21 cellular contexts compared by ENCODE assay signal in genomic region chr13:40254394-40254793, GRCh38.
DNase-seq lines count a peak whose midpoint lies in the region; ATAC-seq, FAIRE-seq and TF ChIP-seq lines count a peak whose summit lies in the region.
"Had no signal": no experiment of that assay in that cellular context is flagged by ENCODE, and none has a peak within 500 bp of the region (broad histone marks: within the 10 kb centered on the region; RNA-seq: fewer than 3 reads in every experiment).

No MANE protein-coding gene starts in this region.

- H3K4me1 Mint-ChIP-seq in Calu3 (ENCODE audit: low read depth, unreplicated experiment) = peaks cover 10% of the 10 kb centered on the region
- peaks cover 6 to 7% of the 10 kb centered on the region in 2 donors for H3K4me1 Mint-ChIP-seq in natural killer cell treated with Interleukin-12 subunit alpha and Interleukin-12 subunit beta and Interleukin-15 and Interleukin-18, amount 100 ng/mL, for 72 hours (ENCODE audit: low read depth in 2 of 2)

- no peak overlapping the region for H3K4ac ChIP-seq in mesendoderm (ENCODE audit: low read depth, low read length)

- TF ChIP-seq CTCF in Calu3 (IDR thresholded peaks at IDR 0.05; ENCODE audit: unreplicated experiment) (no peak), bronchial epithelial cell (IDR thresholded peaks at IDR 0.05; ENCODE audit: insufficient read depth, low read length, severe bottlenecking) (no peak), brain microvascular endothelial cell (IDR thresholded peaks at IDR 0.05; ENCODE audit: low read depth, low read length, missing control alignments) (no peak), BE2C (IDR thresholded peaks at IDR 0.05; ENCODE audit: low read depth, low read length) (no peak)

- H4K5ac ChIP-seq in mesendoderm (ENCODE audit: low read length) = no peak overlapping the region

- H2AK5ac ChIP-seq in mesendoderm (ENCODE audit: low read length) = no peak overlapping the region

- H3K27me3 Mint-ChIP-seq in Calu3 (ENCODE audit: unreplicated experiment) = no peaks in the 10 kb centered on the region
- H3K27me3 Mint-ChIP-seq in natural killer cell treated with Interleukin-12 subunit alpha and Interleukin-12 subunit beta and Interleukin-15 and Interleukin-18, amount 100 ng/mL, for 72 hours = peaks cover 2 to 6% of the 10 kb centered on the region in 2 donors
- H3K27me3 Mint-ChIP-seq: IgD-negative memory B cell had no signal

- no peak overlapping the region for H2BK15ac ChIP-seq in mesendoderm (replicated peaks; ENCODE audit: low read depth)

- H4K8ac ChIP-seq in mesendoderm (ENCODE audit: low read depth, low read length) = no peak overlapping the region

- H3K9me3 ChIP-seq in BE2C = no peaks in the 10 kb centered on the region

- H3K27ac Mint-ChIP-seq in Calu3 (ENCODE audit: unreplicated experiment) = peak overlapping the region; percentile 20
- no peak overlapping the region for H3K27ac Mint-ChIP-seq in natural killer cell treated with Interleukin-12 subunit alpha and Interleukin-12 subunit beta and Interleukin-15 and Interleukin-18, amount 100 ng/mL, for 72 hours
- H3K27ac Mint-ChIP-seq: IgD-negative memory B cell had no signal

- H3K36me3 Mint-ChIP-seq in Calu3 (ENCODE audit: insufficient read depth, unreplicated experiment) = no peaks in the 10 kb centered on the region
- no peaks in the 10 kb centered on the region for H3K36me3 Mint-ChIP-seq in natural killer cell treated with Interleukin-12 subunit alpha and Interleukin-12 subunit beta and Interleukin-15 and Interleukin-18, amount 100 ng/mL, for 72 hours
- H3K36me3 Mint-ChIP-seq: IgD-negative memory B cell had no signal

- no peak overlapping the region for H3K18ac ChIP-seq in mesendoderm (ENCODE audit: low read length)

- DNase-seq in Calu3 (no peak), LoVo (ENCODE audit: low spot score) (peak; percentile 5), bronchial epithelial cell (ENCODE audit: low read depth) (peak; percentile 53), mesendoderm (peak; percentile 62), brain microvascular endothelial cell (no peak), BE2C (no peak), sciatic nerve (ENCODE audit: low spot score) (no peak)
- no peak for DNase-seq in natural killer cell treated with Interleukin-12 subunit alpha and Interleukin-12 subunit beta and Interleukin-15 and Interleukin-18, amount 100 ng/mL, for 72 hours (ENCODE audit: low spot score)
- DNase-seq: ACHN, AML-193, COR-L47, DMS153, H7, NCI-H1417 treated with DMSO at 0.1 percent for 48 hours, NCI-H1930, NCI-H2171, NCI-H510A, NCI-H774 had no signal

- no peak overlapping the region for H3K9ac ChIP-seq in mesendoderm (ENCODE audit: low read length)

- H3K79me2 ChIP-seq in mesendoderm (ENCODE audit: control insufficient read depth, insufficient read depth, low read length) = no peaks in the 10 kb centered on the region

- no peak overlapping the region for H3K4me3 Mint-ChIP-seq in Calu3 (ENCODE audit: low read depth, unreplicated experiment)
- H3K4me3 Mint-ChIP-seq in natural killer cell treated with Interleukin-12 subunit alpha and Interleukin-12 subunit beta and Interleukin-15 and Interleukin-18, amount 100 ng/mL, for 72 hours = no peak overlapping the region
- H3K4me3 Mint-ChIP-seq: IgD-negative memory B cell had no signal

- no peaks in the 10 kb centered on the region for H3K79me1 ChIP-seq in mesendoderm (ENCODE audit: low read length)

- H3K23ac ChIP-seq in mesendoderm (ENCODE audit: low read length) = no peak overlapping the region

- H3K27me3 ChIP-seq in bronchial epithelial cell (ENCODE audit: control insufficient read depth, insufficient read depth, low read length) (no peaks in the 10 kb centered on the region), mesendoderm (ENCODE audit: insufficient read depth, low read length, poor library complexity) (no peaks in the 10 kb centered on the region), brain microvascular endothelial cell (replicated peaks) (no peaks in the 10 kb centered on the region), BE2C (no peaks in the 10 kb centered on the region)

- intact Hi-C loops in Calu3 (cut with micrococcal nuclease; ENCODE audit: unreplicated experiment) (no loop called here), sciatic nerve (cut with DNase I) (no loop called here)

- in situ Hi-C loops in brain microvascular endothelial cell (cut with HindIII; ENCODE audit: low pct_ligation_motif_present, low sequenced_read_pairs) = no loop called here

- BruUV-seq in Calu3 (replicated peaks; lab: Mats Ljungman, UMichigan) = no TSS peak

- ATAC-seq in natural killer cell treated with Interleukin-12 subunit alpha and Interleukin-12 subunit beta and Interleukin-15 and Interleukin-18, amount 100 ng/mL, for 72 hours = no peak
- no peak for ATAC-seq in sciatic nerve

- CTCF ChIA-PET in Calu3 (lab: Charles Lee) = interaction anchor here (0.6 kb wide), 1 partner anchor 18 kb away, joined by 3 read pairs; no protein-coding TSS in a partner anchor

- no CpG with 5 or more reads among the region's 2 CpGs for WGBS in mesendoderm (ENCODE audit: extremely low coverage, insufficient coverage, low lambda C conversion rate)

- no peak overlapping the region for H2BK120ac ChIP-seq in mesendoderm (ENCODE audit: low read depth, low read length)

- no peak overlapping the region for H3K56ac ChIP-seq in mesendoderm (ENCODE audit: low read length)

- H3K36me3 ChIP-seq in bronchial epithelial cell (ENCODE audit: control insufficient read depth, insufficient read depth, low read length) (no peaks in the 10 kb centered on the region), mesendoderm (ENCODE audit: control insufficient read depth, insufficient read depth, low read length) (no peaks in the 10 kb centered on the region), brain microvascular endothelial cell (replicated peaks) (no peaks in the 10 kb centered on the region), BE2C (no peaks in the 10 kb centered on the region)

- H3K27ac ChIP-seq in mesendoderm (ENCODE audit: low read depth, low read length) = no peak overlapping the region
- H3K27ac ChIP-seq in brain microvascular endothelial cell = no peak overlapping the region
- H3K27ac ChIP-seq: SK-N-MC had no signal

- H3K4me3 ChIP-seq in bronchial epithelial cell (ENCODE audit: low read depth, low read length) (no peak overlapping the region), mesendoderm (ENCODE audit: low read length) (no peak overlapping the region), brain microvascular endothelial cell (ENCODE audit: low read depth, low read length) (no peak overlapping the region), BE2C (ENCODE audit: low read depth, low read length) (no peak overlapping the region)
- H3K4me3 ChIP-seq: SK-N-MC had no signal

- peaks cover 6% of the 10 kb centered on the region for H3K4me1 ChIP-seq in mesendoderm (ENCODE audit: control insufficient read depth, low read depth, low read length)
- no peaks in the 10 kb centered on the region for H3K4me1 ChIP-seq in BE2C

- H2BK5ac ChIP-seq in mesendoderm (ENCODE audit: low read length) = no peak overlapping the region

- H3K9me3 Mint-ChIP-seq in Calu3 (ENCODE audit: low read depth, unreplicated experiment) = no peaks in the 10 kb centered on the region
- H3K9me3 Mint-ChIP-seq in natural killer cell treated with Interleukin-12 subunit alpha and Interleukin-12 subunit beta and Interleukin-15 and Interleukin-18, amount 100 ng/mL, for 72 hours = no peaks in the 10 kb centered on the region

- FAIRE-seq in bronchial epithelial cell (lab: Jason Lieb, UNC) = no peak
- FAIRE-seq: HTR-8/SVneo had no signal

- no peak overlapping the region for H3K4me2 ChIP-seq in mesendoderm (ENCODE audit: low read length)

Comparison
In these comparisons a context has a peak if more than half of its experiments do, and no peak if none do; other contexts are left out.
1. DNase-seq: peak in LoVo (single experiment), bronchial epithelial cell (single experiment) and mesendoderm (single experiment); none in Calu3 (single experiment), brain microvascular endothelial cell (single experiment), natural killer cell treated with Interleukin-12 subunit alpha and Interleukin-12 subunit beta and Interleukin-15 and Interleukin-18, amount 100 ng/mL, for 72 hours (single experiment), BE2C (single experiment) and sciatic nerve (single experiment).